In the genomic region with DNA sequence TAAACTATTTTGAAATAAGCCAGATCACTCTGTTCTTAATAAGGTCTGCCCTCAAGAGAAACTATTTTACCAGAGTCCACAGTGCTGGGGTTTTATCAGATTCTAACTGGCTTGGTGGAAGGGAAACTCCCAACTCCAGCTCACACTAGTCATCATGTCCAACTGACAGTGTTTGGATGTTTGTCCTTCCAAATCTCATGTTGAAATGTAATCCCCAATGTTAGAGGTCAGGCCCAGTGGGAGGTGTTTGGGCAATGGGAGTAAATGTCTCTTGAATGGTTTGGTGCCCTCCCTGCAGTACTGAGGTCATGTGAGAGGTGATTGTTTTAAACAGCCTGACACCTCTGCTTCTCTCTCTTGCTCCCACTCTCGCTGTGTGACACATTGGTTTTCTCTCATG, we compare ENCODE assay signal across 27 cellular contexts.
"Had no signal": no experiment of that assay in that cellular context is flagged by ENCODE, and none has a peak within 500 bp of the region (broad histone marks: within the 10 kb centered on the region; RNA-seq: fewer than 3 reads in every experiment).

No MANE protein-coding gene starts in this region.

- FAIRE-seq: endometrium, pancreas had no signal

- H3K27ac ChIP-seq: esophagus squamous epithelium, heart right ventricle, pancreas, sigmoid colon, stomach, thyroid gland, vagina had no signal

- ATAC-seq: effector memory CD8-positive, alpha-beta T cell; left colon; naive thymus-derived CD8-positive, alpha-beta T cell; pancreas; stimulated activated effector memory CD8-positive, alpha-beta T cell treated with anti-CD3 and anti-CD28 coated beads, Interleukin-12 subunit alpha, Interleukin-12 subunit beta, amount 100 ng/mL, for 72 hours had no signal

- H3K4me3 ChIP-seq: esophagus squamous epithelium, heart right ventricle, pancreas, sigmoid colon, stomach, thyroid gland, vagina had no signal

- H3K4me1 ChIP-seq: esophagus squamous epithelium, heart right ventricle, pancreas, sigmoid colon, stomach, thyroid gland, vagina had no signal

- H3K27me3 ChIP-seq: esophagus squamous epithelium, heart right ventricle, pancreas, sigmoid colon, stomach, thyroid gland, vagina had no signal

- H3K36me3 ChIP-seq: esophagus squamous epithelium, pancreas, sigmoid colon, stomach, thyroid gland, vagina had no signal

- H3K9me3 ChIP-seq: pancreas, stomach, thyroid gland, vagina had no signal

- DNase-seq: cortex of kidney; effector memory CD8-positive, alpha-beta T cell; erythroblast; esophagus squamous epithelium; foreskin melanocyte; glutamatergic neuron; heart right ventricle; hippocampal formation; immature natural killer cell; islet precursor cell; kidney glomerular epithelial cell; left colon; mesendoderm; midbrain; naive thymus-derived CD8-positive, alpha-beta T cell; occipital lobe; pancreas; retina; sigmoid colon; stimulated activated CD4-positive, alpha-beta T cell treated with anti-CD3 and anti-CD28 coated beads, Interleukin-2, amount 100 ng/mL, for 24 hours; stimulated activated CD4-positive, alpha-beta T cell treated with anti-CD3 and anti-CD28 coated beads, Interleukin-4, amount 100 ng/mL, for 24 hours; stimulated activated naive CD4-positive, alpha-beta T cell treated with Interleukin-2 at 50 U/mL for 16 hours; stomach; thyroid gland had no signal
